ENCODE assay signal across 1 cellular context in the genomic region with DNA sequence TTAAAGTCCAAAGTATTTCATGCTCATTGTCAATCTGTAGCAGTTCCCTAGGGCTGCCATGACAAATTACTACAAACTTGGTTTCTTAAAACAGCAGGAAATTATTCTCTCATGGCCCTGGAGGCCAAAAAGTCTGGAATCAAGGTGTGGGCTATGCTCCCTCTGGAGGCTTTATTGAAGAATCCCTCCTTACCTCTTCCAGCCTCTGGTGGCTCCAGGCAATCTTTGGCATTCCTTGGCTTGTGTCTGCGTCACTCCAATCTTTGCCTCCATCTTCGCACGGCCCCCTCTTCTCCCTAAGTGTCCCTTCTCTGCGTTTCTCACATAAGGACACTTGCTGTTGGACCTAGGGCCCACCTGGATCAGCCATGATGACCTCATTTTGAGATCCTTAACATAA.
TF ChIP-seq lines count a peak whose summit lies in the region.

No MANE protein-coding gene starts in this region.

TF ChIP-seq in GM23338, 12 proteins besides CTCF, POLR2A, EP300 and RAD21 (continued from another document):
- TF ChIP-seq, protein P1, sequence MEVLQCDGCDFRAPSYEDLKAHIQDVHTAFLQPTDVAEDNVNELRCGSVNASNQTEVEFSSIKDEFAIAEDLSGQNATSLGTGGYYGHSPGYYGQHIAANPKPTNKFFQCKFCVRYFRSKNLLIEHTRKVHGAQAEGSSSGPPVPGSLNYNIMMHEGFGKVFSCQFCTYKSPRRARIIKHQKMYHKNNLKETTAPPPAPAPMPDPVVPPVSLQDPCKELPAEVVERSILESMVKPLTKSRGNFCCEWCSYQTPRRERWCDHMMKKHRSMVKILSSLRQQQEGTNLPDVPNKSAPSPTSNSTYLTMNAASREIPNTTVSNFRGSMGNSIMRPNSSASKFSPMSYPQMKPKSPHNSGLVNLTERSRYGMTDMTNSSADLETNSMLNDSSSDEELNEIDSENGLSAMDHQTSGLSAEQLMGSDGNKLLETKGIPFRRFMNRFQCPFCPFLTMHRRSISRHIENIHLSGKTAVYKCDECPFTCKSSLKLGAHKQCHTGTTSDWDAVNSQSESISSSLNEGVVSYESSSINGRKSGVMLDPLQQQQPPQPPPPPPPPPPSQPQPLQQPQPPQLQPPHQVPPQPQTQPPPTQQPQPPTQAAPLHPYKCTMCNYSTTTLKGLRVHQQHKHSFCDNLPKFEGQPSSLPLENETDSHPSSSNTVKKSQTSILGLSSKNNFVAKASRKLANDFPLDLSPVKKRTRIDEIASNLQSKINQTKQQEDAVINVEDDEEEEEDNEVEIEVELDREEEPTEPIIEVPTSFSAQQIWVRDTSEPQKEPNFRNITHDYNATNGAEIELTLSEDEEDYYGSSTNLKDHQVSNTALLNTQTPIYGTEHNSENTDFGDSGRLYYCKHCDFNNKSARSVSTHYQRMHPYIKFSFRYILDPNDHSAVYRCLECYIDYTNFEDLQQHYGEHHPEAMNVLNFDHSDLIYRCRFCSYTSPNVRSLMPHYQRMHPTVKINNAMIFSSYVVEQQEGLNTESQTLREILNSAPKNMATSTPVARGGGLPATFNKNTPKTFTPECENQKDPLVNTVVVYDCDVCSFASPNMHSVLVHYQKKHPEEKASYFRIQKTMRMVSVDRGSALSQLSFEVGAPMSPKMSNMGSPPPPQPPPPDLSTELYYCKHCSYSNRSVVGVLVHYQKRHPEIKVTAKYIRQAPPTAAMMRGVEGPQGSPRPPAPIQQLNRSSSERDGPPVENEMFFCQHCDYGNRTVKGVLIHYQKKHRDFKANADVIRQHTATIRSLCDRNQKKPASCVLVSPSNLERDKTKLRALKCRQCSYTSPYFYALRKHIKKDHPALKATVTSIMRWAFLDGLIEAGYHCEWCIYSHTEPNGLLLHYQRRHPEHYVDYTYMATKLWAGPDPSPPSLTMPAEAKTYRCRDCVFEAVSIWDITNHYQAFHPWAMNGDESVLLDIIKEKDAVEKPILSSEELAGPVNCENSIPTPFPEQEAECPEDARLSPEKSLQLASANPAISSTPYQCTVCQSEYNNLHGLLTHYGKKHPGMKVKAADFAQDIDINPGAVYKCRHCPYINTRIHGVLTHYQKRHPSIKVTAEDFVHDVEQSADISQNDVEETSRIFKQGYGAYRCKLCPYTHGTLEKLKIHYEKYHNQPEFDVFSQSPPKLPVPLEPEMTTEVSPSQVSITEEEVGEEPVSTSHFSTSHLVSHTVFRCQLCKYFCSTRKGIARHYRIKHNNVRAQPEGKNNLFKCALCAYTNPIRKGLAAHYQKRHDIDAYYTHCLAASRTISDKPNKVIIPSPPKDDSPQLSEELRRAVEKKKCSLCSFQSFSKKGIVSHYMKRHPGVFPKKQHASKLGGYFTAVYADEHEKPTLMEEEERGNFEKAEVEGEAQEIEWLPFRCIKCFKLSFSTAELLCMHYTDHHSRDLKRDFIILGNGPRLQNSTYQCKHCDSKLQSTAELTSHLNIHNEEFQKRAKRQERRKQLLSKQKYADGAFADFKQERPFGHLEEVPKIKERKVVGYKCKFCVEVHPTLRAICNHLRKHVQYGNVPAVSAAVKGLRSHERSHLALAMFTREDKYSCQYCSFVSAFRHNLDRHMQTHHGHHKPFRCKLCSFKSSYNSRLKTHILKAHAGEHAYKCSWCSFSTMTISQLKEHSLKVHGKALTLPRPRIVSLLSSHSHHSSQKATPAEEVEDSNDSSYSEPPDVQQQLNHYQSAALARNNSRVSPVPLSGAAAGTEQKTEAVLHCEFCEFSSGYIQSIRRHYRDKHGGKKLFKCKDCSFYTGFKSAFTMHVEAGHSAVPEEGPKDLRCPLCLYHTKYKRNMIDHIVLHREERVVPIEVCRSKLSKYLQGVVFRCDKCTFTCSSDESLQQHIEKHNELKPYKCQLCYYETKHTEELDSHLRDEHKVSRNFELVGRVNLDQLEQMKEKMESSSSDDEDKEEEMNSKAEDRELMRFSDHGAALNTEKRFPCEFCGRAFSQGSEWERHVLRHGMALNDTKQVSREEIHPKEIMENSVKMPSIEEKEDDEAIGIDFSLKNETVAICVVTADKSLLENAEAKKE (CRISPR knock-in tag; IDR thresholded peaks at IDR 0.05): no peak
- TF ChIP-seq EZH2phosphoT487 (IDR thresholded peaks at IDR 0.05; ENCODE audit: unreplicated experiment) (no peak), EZH2 (IDR thresholded peaks at IDR 0.05; ENCODE audit: low read depth, unreplicated experiment) (no peak), POLR2AphosphoS5 (IDR thresholded peaks at IDR 0.05; ENCODE audit: low read depth) (no peak), JUNB (IDR thresholded peaks at IDR 0.05; ENCODE audit: unreplicated experiment) (no peak), ZNF114 (CRISPR knock-in tag; IDR thresholded peaks at IDR 0.05) (no peak), ZNF331 (CRISPR knock-in tag; IDR thresholded peaks at IDR 0.05; ENCODE audit: low read depth) (no peak), NANOG (IDR thresholded peaks at IDR 0.05; ENCODE audit: borderline replicate concordance) (no peak), CREB1 (CRISPR knock-in tag; IDR thresholded peaks at IDR 0.05; ENCODE audit: low read depth) (no peak)
- TF ChIP-seq, protein P2, sequence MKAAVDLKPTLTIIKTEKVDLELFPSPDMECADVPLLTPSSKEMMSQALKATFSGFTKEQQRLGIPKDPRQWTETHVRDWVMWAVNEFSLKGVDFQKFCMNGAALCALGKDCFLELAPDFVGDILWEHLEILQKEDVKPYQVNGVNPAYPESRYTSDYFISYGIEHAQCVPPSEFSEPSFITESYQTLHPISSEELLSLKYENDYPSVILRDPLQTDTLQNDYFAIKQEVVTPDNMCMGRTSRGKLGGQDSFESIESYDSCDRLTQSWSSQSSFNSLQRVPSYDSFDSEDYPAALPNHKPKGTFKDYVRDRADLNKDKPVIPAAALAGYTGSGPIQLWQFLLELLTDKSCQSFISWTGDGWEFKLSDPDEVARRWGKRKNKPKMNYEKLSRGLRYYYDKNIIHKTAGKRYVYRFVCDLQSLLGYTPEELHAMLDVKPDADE (IDR thresholded peaks at IDR 0.05): no peak
- TF ChIP-seq, protein P3, sequence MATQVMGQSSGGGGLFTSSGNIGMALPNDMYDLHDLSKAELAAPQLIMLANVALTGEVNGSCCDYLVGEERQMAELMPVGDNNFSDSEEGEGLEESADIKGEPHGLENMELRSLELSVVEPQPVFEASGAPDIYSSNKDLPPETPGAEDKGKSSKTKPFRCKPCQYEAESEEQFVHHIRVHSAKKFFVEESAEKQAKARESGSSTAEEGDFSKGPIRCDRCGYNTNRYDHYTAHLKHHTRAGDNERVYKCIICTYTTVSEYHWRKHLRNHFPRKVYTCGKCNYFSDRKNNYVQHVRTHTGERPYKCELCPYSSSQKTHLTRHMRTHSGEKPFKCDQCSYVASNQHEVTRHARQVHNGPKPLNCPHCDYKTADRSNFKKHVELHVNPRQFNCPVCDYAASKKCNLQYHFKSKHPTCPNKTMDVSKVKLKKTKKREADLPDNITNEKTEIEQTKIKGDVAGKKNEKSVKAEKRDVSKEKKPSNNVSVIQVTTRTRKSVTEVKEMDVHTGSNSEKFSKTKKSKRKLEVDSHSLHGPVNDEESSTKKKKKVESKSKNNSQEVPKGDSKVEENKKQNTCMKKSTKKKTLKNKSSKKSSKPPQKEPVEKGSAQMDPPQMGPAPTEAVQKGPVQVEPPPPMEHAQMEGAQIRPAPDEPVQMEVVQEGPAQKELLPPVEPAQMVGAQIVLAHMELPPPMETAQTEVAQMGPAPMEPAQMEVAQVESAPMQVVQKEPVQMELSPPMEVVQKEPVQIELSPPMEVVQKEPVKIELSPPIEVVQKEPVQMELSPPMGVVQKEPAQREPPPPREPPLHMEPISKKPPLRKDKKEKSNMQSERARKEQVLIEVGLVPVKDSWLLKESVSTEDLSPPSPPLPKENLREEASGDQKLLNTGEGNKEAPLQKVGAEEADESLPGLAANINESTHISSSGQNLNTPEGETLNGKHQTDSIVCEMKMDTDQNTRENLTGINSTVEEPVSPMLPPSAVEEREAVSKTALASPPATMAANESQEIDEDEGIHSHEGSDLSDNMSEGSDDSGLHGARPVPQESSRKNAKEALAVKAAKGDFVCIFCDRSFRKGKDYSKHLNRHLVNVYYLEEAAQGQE (IDR thresholded peaks at IDR 0.05; ENCODE audit: unreplicated experiment): no peak
